In the genomic region with DNA sequence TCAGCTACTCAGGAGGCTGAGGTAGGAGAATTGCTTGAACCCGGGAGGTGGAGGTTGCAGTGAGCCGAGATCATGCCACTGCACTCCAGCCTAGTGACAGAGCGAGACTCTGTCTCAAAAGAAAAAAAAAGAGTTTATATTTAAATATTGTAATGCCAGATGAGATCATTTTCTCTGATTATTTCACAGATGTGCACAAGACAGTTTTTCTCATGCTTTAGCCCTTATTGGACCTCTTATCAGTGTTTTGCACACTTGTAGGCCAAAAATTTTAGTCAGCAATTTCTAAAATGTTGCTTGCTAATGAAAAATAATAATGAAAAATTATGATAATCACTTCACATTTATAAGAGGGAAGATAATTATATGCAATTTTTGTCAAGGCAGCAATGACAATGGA, we compare ENCODE assay signal across 14 cellular contexts. TPM values are rescaled to one million over a fixed set of nuclear protein-coding genes. Genes with fewer than 3 reads are reported as not detected.
"Had no signal": no experiment of that assay in that cellular context is flagged by ENCODE, and none has a peak within 500 bp of the region (broad histone marks: within the 10 kb centered on the region; RNA-seq: fewer than 3 reads in every experiment).

No MANE protein-coding gene starts in this region.

RNA-seq across cellular contexts. Expression of gene TBPL2, which starts 36.0 kb away (rescaled TPM):
- total RNA-seq: stomach, subcutaneous adipose tissue, suprapubic skin, temporal lobe, thoracic aorta, thyroid gland, transverse colon, upper lobe of left lung, upper lobe of right lung, ureter, urinary bladder, uterus, vagina had no signal
- polyA plus RNA-seq: stomach, thymus, urinary bladder had no signal
